Comparison of ENCODE assay signal across 21 cellular contexts in genomic region chr9:8725635-8726034, GRCh38.
"Had no signal": no experiment of that assay in that cellular context is flagged by ENCODE, and none has a peak within 500 bp of the region (broad histone marks: within the 10 kb centered on the region; RNA-seq: fewer than 3 reads in every experiment).

No MANE protein-coding gene starts in this region.

- H3K4me3 ChIP-seq: SJCRH30 had no signal

- H3K9me3 ChIP-seq: SJCRH30, SK-N-SH had no signal

- H3K36me3 ChIP-seq: SJCRH30 had no signal

- H3K27ac ChIP-seq: SJCRH30 had no signal

- H3K27me3 ChIP-seq: SJCRH30 had no signal

- ATAC-seq: activated CD4-positive, CD25-positive, alpha-beta regulatory T cell treated with anti-CD3 and anti-CD28 coated beads, Interleukin-2, amount 50 U/mL, for 24 hours; activated CD8-positive, alpha-beta T cell treated with anti-CD3 and anti-CD28 coated beads for 36 hours; activated T-cell treated with anti-CD3 and anti-CD28 coated beads, Interleukin-2, amount 50 U/mL, for 72 hours; HepG2; Right ventricle myocardium inferior had no signal

- H3K9ac ChIP-seq: SK-N-SH had no signal

- H3K4me2 ChIP-seq: SK-N-SH had no signal

- DNase-seq: activated CD4-positive, alpha-beta T cell treated with anti-CD3 and anti-CD28 coated beads for 4 hours; activated CD8-positive, alpha-beta memory T cell treated with anti-CD3 and anti-CD28 coated beads, Interleukin-2, amount 50 U/mL, for 4 hours; activated CD8-positive, alpha-beta T cell treated with anti-CD3 and anti-CD28 coated beads for 36 hours; activated gamma-delta T cell treated with Interleukin-2 at 50 U/mL for 16 hours; activated naive CD4-positive, alpha-beta T cell treated with anti-CD3 and anti-CD28 coated beads, Interleukin-2, amount 10 ng/mL, durations not matched to agents 7 days and 5 days; activated naive CD8-positive, alpha-beta T cell treated with anti-CD3 and anti-CD28 coated beads for 36 hours; activated T-cell treated with anti-CD3 and anti-CD28 coated beads, Interleukin-2, amount 50 U/mL, for 72 hours; NCI-H1105 treated with DMSO at 0.1 percent for 48 hours; NCI-H146; NCI-H187 treated with DMSO at 0.1 percent for 48 hours; NCI-H2081 treated with DMSO at 0.1 percent for 48 hours; NCI-H2227 treated with DMSO at 0.1 percent for 48 hours; NCI-H526 treated with DMSO at 0.1 percent for 48 hours; NCI-H82; RPMI8226; SK-N-SH; T-helper 1 cell had no signal

- H3K9me2 ChIP-seq: SK-N-SH had no signal
